In the genomic region with DNA sequence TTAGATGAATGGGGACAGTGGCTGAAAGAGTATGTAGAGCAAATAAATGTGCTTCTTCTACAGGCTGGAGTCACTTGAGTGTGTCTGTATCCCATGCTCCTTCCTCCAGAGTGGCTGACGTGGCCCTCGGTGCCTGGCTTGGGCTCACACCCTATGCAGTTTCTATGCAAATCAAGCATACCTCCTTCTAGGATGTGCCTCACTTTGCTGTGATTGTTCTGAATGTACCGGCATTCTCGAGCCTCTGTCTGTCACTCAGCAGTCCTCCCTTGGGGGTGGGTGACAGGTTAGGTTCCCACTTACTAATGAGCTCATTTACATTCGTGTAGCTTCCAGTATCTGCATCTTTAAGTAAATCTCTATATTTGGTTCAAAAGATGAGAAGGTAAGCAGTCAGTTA, we compare ENCODE assay signal across 12 cellular contexts. TPM values are rescaled to one million over a fixed set of nuclear protein-coding genes. Genes with fewer than 3 reads are reported as not detected.
DNase-seq lines count a peak whose midpoint lies in the region; ATAC-seq lines count a peak whose summit lies in the region.
"Had no signal": no experiment of that assay in that cellular context is flagged by ENCODE, and none has a peak within 500 bp of the region (broad histone marks: within the 10 kb centered on the region; RNA-seq: fewer than 3 reads in every experiment).

No MANE protein-coding gene starts in this region.

- no peaks in the 10 kb centered on the region for H3K4me1 ChIP-seq in CD4-positive, alpha-beta memory T cell (ENCODE audit: insufficient read depth, low read length)
- H3K4me1 ChIP-seq: thyroid gland had no signal

- H3K4me3 ChIP-seq in CD4-positive, alpha-beta memory T cell (ENCODE audit: low read length in 2 of 2) = no peak overlapping the region
- H3K4me3 ChIP-seq: K562, thyroid gland had no signal

- H3K27me3 ChIP-seq in CD4-positive, alpha-beta memory T cell (ENCODE audit: insufficient read depth, low read length) = no peaks in the 10 kb centered on the region
- H3K27me3 ChIP-seq: thyroid gland had no signal

- no peaks in the 10 kb centered on the region for H3K36me3 ChIP-seq in CD4-positive, alpha-beta memory T cell (ENCODE audit: insufficient read depth, low read length)
- H3K36me3 ChIP-seq: thyroid gland had no signal

- intact Hi-C loops in CD4-positive, alpha-beta memory T cell (cut with micrococcal nuclease) = no loop called here

- no peaks in the 10 kb centered on the region for H3K36me3 Mint-ChIP-seq in CD4-positive, alpha-beta memory T cell
- H3K36me3 Mint-ChIP-seq in T-helper 17 cell (ENCODE audit: low read depth) = peaks cover 2% of the 10 kb centered on the region
- H3K36me3 Mint-ChIP-seq: activated naive CD4-positive, alpha-beta T cell treated with anti-CD3 and anti-CD28 coated beads, Interleukin-2, amount 50 U/mL, for 24 hours had no signal

- no peak overlapping the region for H3K27ac ChIP-seq in CD4-positive, alpha-beta memory T cell (ENCODE audit: low read depth, low read length)
- H3K27ac ChIP-seq: thyroid gland had no signal

- H3K9me3 Mint-ChIP-seq in CD4-positive, alpha-beta memory T cell = no peaks in the 10 kb centered on the region
- H3K9me3 Mint-ChIP-seq: activated naive CD4-positive, alpha-beta T cell treated with anti-CD3 and anti-CD28 coated beads, Interleukin-2, amount 50 U/mL, for 24 hours had no signal

- peaks cover 8 to 13% of the 10 kb centered on the region in 2 donors for H3K27me3 Mint-ChIP-seq in CD4-positive, alpha-beta memory T cell
- H3K27me3 Mint-ChIP-seq in T-helper 17 cell = peaks cover 20% of the 10 kb centered on the region

- no peak for DNase-seq in CD4-positive, alpha-beta memory T cell
- no peak for DNase-seq in T-helper 17 cell
- DNase-seq in stimulated activated CD4-positive, alpha-beta T cell treated with anti-CD3 and anti-CD28 coated beads, Interleukin-2, amount 100 ng/mL, for 24 hours = no peak
- no peak for DNase-seq in foreskin melanocyte
- no peak for DNase-seq in D341Med (ENCODE audit: low spot score)
- DNase-seq: PC-3, thyroid gland had no signal

- POLR2A ChIA-PET in CD4-positive, alpha-beta memory T cell (lab: Charles Lee; ENCODE audit: partially characterized antibody) = no interaction called here

- H3K9me3 ChIP-seq in CD4-positive, alpha-beta memory T cell (ENCODE audit: control insufficient read depth in 1 of 2, low read length in 2 of 2) = no peaks in the 10 kb centered on the region
- H3K9me3 ChIP-seq in T-helper 17 cell (ENCODE audit: control insufficient read depth, low read length, poor library complexity, severe bottlenecking) = no peaks in the 10 kb centered on the region
- H3K9me3 ChIP-seq: thyroid gland had no signal

- peak overlapping the region in 4 of 7 donors; percentile 14 to 47 (median 30) for H3K27ac Mint-ChIP-seq in CD4-positive, alpha-beta memory T cell
- peak overlapping the region; percentile 5 for H3K27ac Mint-ChIP-seq in T-helper 17 cell
- H3K27ac Mint-ChIP-seq: activated naive CD4-positive, alpha-beta T cell treated with anti-CD3 and anti-CD28 coated beads, Interleukin-2, amount 50 U/mL, for 24 hours had no signal

- CTCF ChIA-PET in CD4-positive, alpha-beta memory T cell (lab: Charles Lee; ENCODE audit: partially characterized antibody) = interaction anchor here (0.7 kb wide), 1 partner anchor 205 kb away, joined by 3 read pairs; no protein-coding TSS in a partner anchor

- ATAC-seq in GM21367 (IDR thresholded peaks at IDR 0.05; ENCODE audit: unreplicated experiment) (peak; percentile 50), HG02870 (IDR thresholded peaks at IDR 0.05; ENCODE audit: unreplicated experiment) (peak; percentile 67), T-helper 17 cell (peak; percentile 5), GM19467 (IDR thresholded peaks at IDR 0.05; ENCODE audit: unreplicated experiment) (no peak)
- ATAC-seq: K562, PC-3 had no signal

- H3K4me1 Mint-ChIP-seq in CD4-positive, alpha-beta memory T cell = peaks cover 0 to 15% (median 5%) of the 10 kb centered on the region in 4 donors
- H3K4me1 Mint-ChIP-seq in T-helper 17 cell = peaks cover 6% of the 10 kb centered on the region
- H3K4me1 Mint-ChIP-seq: activated naive CD4-positive, alpha-beta T cell treated with anti-CD3 and anti-CD28 coated beads, Interleukin-2, amount 50 U/mL, for 24 hours had no signal

- H3K4me3 Mint-ChIP-seq in CD4-positive, alpha-beta memory T cell = peak overlapping the region in 1 of 8 donors; percentile 4
- no peak overlapping the region for H3K4me3 Mint-ChIP-seq in T-helper 17 cell
- H3K4me3 Mint-ChIP-seq: activated naive CD4-positive, alpha-beta T cell treated with anti-CD3 and anti-CD28 coated beads, Interleukin-2, amount 50 U/mL, for 24 hours had no signal

RNA-seq across cellular contexts. Expression of gene HDDC2, which starts 55.1 kb away (rescaled TPM):
- 10 to 100 TPM; 49.5 to 53.5 TPM for total RNA-seq in CD4-positive, alpha-beta memory T cell
- 100 to 1,000 TPM in 1 of 2 donors, 10 to 100 TPM in 1; 97.1 to 128 TPM for polyA plus RNA-seq in CD4-positive, alpha-beta memory T cell
- total RNA-seq in T-helper 17 cell = 10 to 100 TPM; 22.1 to 33.1 TPM
